ENCODE assay signal across 21 cellular contexts in the genomic region with DNA sequence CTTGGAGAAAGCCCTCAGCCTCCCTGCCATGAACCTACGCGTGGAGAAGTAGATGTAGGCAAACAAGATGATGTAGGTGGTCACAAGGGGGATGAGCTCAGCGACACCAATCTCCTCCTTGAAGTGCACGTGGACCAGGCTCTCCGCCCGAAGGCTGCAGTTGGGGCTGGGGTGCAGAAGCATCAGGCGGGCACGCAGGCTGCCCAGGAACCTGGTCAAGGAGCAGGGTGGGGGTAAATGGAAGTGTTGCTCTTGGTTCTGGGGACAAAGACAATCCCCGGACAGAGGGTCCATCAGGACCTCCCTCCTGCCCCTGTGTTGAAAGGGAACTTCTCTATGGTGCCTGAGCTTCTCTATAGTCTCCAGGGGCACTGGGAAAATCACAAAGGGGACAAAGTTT. TPM values are rescaled to one million over a fixed set of nuclear protein-coding genes. Genes with fewer than 3 reads are reported as not detected.
DNase-seq lines count a peak whose midpoint lies in the region; ATAC-seq and TF ChIP-seq lines count a peak whose summit lies in the region.
"Had no signal": no experiment of that assay in that cellular context is flagged by ENCODE, and none has a peak within 500 bp of the region (broad histone marks: within the 10 kb centered on the region; RNA-seq: fewer than 3 reads in every experiment).

No MANE protein-coding gene starts in this region.

- H3K9me3 ChIP-seq in endodermal cell (ENCODE audit: control insufficient read depth, low read length) (no peaks in the 10 kb centered on the region), mucosa of stomach (ENCODE audit: control insufficient read depth, low read length) (no peaks in the 10 kb centered on the region)
- H3K9me3 ChIP-seq: BE2C had no signal

- H3K4me3 Mint-ChIP-seq in activated naive CD4-positive, alpha-beta T cell treated with anti-CD3 and anti-CD28 coated beads, Interleukin-2, amount 50 U/mL, for 24 hours, result no peak overlapping the region
- H3K4me3 Mint-ChIP-seq in endodermal cell (no peak overlapping the region), natural killer cell (no peak overlapping the region)
- H3K4me3 Mint-ChIP-seq: CD4-positive, alpha-beta memory T cell had no signal

- no peak overlapping the region for H3K4me3 ChIP-seq in endodermal cell (ENCODE audit: low read length)
- no peak overlapping the region for H3K4me3 ChIP-seq in mucosa of stomach (ENCODE audit: low read length)
- H3K4me3 ChIP-seq: GM23248 had no signal

- ATAC-seq in GM18867 (IDR thresholded peaks at IDR 0.05; ENCODE audit: unreplicated experiment) (no peak), natural killer cell (no peak)

- H3K9me3 Mint-ChIP-seq in activated naive CD4-positive, alpha-beta T cell treated with anti-CD3 and anti-CD28 coated beads, Interleukin-2, amount 50 U/mL, for 24 hours, result no peaks in the 10 kb centered on the region
- H3K9me3 Mint-ChIP-seq in endodermal cell, result no peaks in the 10 kb centered on the region
- no peaks in the 10 kb centered on the region for H3K9me3 Mint-ChIP-seq in natural killer cell
- H3K9me3 Mint-ChIP-seq: CD4-positive, alpha-beta memory T cell had no signal

- TF ChIP-seq CTCF in endodermal cell (conservative IDR thresholded peaks at IDR 0.05), result no peak
- no peak for TF ChIP-seq CTCF in natural killer cell (IDR thresholded peaks at IDR 0.05)

- 92 to 96% methylated on average over 6 to 9 of the region's 9 CpGs for WGBS in endodermal cell (ENCODE audit: insufficient coverage in 1 of 2, insufficient read length in 1 of 2), 2 experiments

- H3K4me1 Mint-ChIP-seq in activated naive CD4-positive, alpha-beta T cell treated with anti-CD3 and anti-CD28 coated beads, Interleukin-2, amount 50 U/mL, for 24 hours, result peaks cover 15% of the 10 kb centered on the region
- H3K4me1 Mint-ChIP-seq in endodermal cell (peaks cover 11% of the 10 kb centered on the region), natural killer cell (peaks cover 34 to 52% of the 10 kb centered on the region in 2 donors)

- no peak for DNase-seq in activated naive CD4-positive, alpha-beta T cell treated with Interleukin-2 at 50 U/mL for 16 hours
- DNase-seq in endodermal cell (peak; percentile 12), ureter (ENCODE audit: low spot score) (peak; percentile 30), natural killer cell (no peak), NCI-H69 (lab: John Stamatoyannopoulos, UW) (no peak)
- DNase-seq: BE2C; CD4-positive, alpha-beta memory T cell; GF-D8; GM23248; NCI-H1417; NCI-H187; NCI-H2107; NCI-H2227 treated with DMSO at 0.1 percent for 48 hours; NCI-H510A treated with DMSO at 0.1 percent for 48 hours; NCI-H82; OCI-M1; SHP77 treated with DMSO at 0.1 percent for 48 hours had no signal

- H3K27me3 ChIP-seq in endodermal cell (ENCODE audit: control insufficient read depth, insufficient read depth, low read length, poor library complexity, severe bottlenecking) (no peaks in the 10 kb centered on the region), mucosa of stomach (ENCODE audit: control insufficient read depth, insufficient read depth, low read length) (no peaks in the 10 kb centered on the region)
- H3K27me3 ChIP-seq: BE2C had no signal

- peaks cover 3% of the 10 kb centered on the region for H3K36me3 Mint-ChIP-seq in activated naive CD4-positive, alpha-beta T cell treated with anti-CD3 and anti-CD28 coated beads, Interleukin-2, amount 50 U/mL, for 24 hours
- H3K36me3 Mint-ChIP-seq in endodermal cell (ENCODE audit: low read depth) (peaks cover 37% of the 10 kb centered on the region), natural killer cell (no peaks in the 10 kb centered on the region)

- H3K36me3 ChIP-seq in endodermal cell (ENCODE audit: control insufficient read depth, insufficient read depth, low read length) (peaks cover 50% of the 10 kb centered on the region), mucosa of stomach (ENCODE audit: control insufficient read depth, insufficient read depth, low read length) (peaks cover 6% of the 10 kb centered on the region)

- H3K27ac ChIP-seq in endodermal cell (ENCODE audit: low read depth, low read length), result no peak overlapping the region
- H3K27ac ChIP-seq: GM23248, KMS-11 had no signal

- no peaks in the 10 kb centered on the region for H3K27me3 Mint-ChIP-seq in activated naive CD4-positive, alpha-beta T cell treated with anti-CD3 and anti-CD28 coated beads, Interleukin-2, amount 50 U/mL, for 24 hours
- no peaks in the 10 kb centered on the region for H3K27me3 Mint-ChIP-seq in endodermal cell (ENCODE audit: insufficient read depth)
- no peaks in the 10 kb centered on the region for H3K27me3 Mint-ChIP-seq in natural killer cell (ENCODE audit: low read depth in 2 of 2)
- H3K27me3 Mint-ChIP-seq: CD4-positive, alpha-beta memory T cell had no signal

- no peaks in the 10 kb centered on the region for H3K4me1 ChIP-seq in endodermal cell (ENCODE audit: control insufficient read depth, insufficient read depth, low read length)
- H3K4me1 ChIP-seq in mucosa of stomach (ENCODE audit: control insufficient read depth, insufficient read depth, low read length), result peaks cover 89% of the 10 kb centered on the region
- H3K4me1 ChIP-seq: BE2C had no signal

- peak overlapping the region; percentile 30 for H3K27ac Mint-ChIP-seq in activated naive CD4-positive, alpha-beta T cell treated with anti-CD3 and anti-CD28 coated beads, Interleukin-2, amount 50 U/mL, for 24 hours
- H3K27ac Mint-ChIP-seq in endodermal cell (peak overlapping the region; percentile 35), natural killer cell (no peak overlapping the region)
- H3K27ac Mint-ChIP-seq: CD4-positive, alpha-beta memory T cell had no signal

- H3K9ac ChIP-seq in endodermal cell (ENCODE audit: extremely low read depth, low read length, poor library complexity, severe bottlenecking) (no peak overlapping the region), mucosa of stomach (ENCODE audit: low read length) (peak overlapping the region; percentile 46)
- H3K9ac ChIP-seq: GM23248, KMS-11 had no signal

- intact Hi-C loops in natural killer cell (cut with micrococcal nuclease), result no loop called here

RNA-seq across cellular contexts. Expression of a gene that starts 45.1 kb away (rescaled TPM):
- total RNA-seq in endodermal cell (10 to 100 TPM; 44.2 to 54.1 TPM), ureter (55.1 TPM), natural killer cell (10 to 100 TPM; 49.3 to 73.6 (median 52.0) TPM)
- 40.5 TPM for polyA plus RNA-seq in endodermal cell (2013, experiment 1 of 2)
- 32.4 TPM for polyA plus RNA-seq in endodermal cell (2013, experiment 2 of 2)

RNA-seq across cellular contexts. Expression of a gene that starts 49.8 kb away (rescaled TPM):
- total RNA-seq in endodermal cell, result 100 to 1,000 TPM; 103 to 105 TPM
- 75.2 TPM for polyA plus RNA-seq in endodermal cell (2013, experiment 1 of 2)
- polyA plus RNA-seq in endodermal cell (2013, experiment 2 of 2), result 61.0 TPM
- 139 TPM for total RNA-seq in ureter
- 100 to 1,000 TPM in 1 of 3 donors, 10 to 100 TPM in 2; 63.9 to 104 (median 82.7) TPM for total RNA-seq in natural killer cell

Comparison
In these comparisons a context has a peak if more than half of its experiments do, and no peak if none do; other contexts are left out.
1. H3K27ac Mint-ChIP-seq: peak in activated naive CD4-positive, alpha-beta T cell treated with anti-CD3 and anti-CD28 coated beads, Interleukin-2, amount 50 U/mL, for 24 hours (single experiment) and endodermal cell (single experiment); none in natural killer cell (0 of 2).
2. DNase-seq: peak in endodermal cell (single experiment) and ureter (single experiment); none in activated naive CD4-positive, alpha-beta T cell treated with Interleukin-2 at 50 U/mL for 16 hours (single experiment), natural killer cell (single experiment) and NCI-H69 (single experiment).